ENCODE assay signal across 1 cellular context in the genomic region with DNA sequence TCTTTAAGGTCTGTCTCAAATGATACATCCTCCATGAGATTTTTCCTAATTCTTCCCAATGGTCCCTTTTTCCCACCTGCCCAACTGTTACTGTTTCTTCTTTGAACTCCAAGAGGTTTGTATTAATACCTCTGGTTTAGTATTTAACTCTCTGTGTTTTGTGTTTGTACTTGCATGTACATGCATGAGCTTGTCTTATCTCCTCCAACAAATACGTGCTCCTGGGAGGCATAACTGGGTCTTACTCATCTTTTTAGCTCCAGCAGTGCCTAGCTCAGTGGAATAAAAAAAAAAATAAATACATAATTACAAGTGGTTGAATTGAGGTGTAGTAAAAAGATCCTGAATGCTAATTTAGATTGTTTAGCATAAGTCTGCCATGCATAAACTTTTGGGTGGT.
TF ChIP-seq lines count a peak whose summit lies in the region.

No MANE protein-coding gene starts in this region.

TF ChIP-seq in HCT116, 20 proteins besides CTCF, POLR2A, EP300 and RAD21 (continued from another document):
- TF ChIP-seq, protein P1, sequence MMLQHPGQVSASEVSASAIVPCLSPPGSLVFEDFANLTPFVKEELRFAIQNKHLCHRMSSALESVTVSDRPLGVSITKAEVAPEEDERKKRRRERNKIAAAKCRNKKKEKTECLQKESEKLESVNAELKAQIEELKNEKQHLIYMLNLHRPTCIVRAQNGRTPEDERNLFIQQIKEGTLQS (IDR thresholded peaks at IDR 0.05), result no peak
- TF ChIP-seq, protein P2, sequence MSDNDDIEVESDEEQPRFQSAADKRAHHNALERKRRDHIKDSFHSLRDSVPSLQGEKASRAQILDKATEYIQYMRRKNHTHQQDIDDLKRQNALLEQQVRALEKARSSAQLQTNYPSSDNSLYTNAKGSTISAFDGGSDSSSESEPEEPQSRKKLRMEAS (IDR thresholded peaks at IDR 0.05), result no peak
- no peak for TF ChIP-seq EGR1 (IDR thresholded peaks at IDR 0.05; ENCODE audit: low read depth)
- TF ChIP-seq, protein P3, sequence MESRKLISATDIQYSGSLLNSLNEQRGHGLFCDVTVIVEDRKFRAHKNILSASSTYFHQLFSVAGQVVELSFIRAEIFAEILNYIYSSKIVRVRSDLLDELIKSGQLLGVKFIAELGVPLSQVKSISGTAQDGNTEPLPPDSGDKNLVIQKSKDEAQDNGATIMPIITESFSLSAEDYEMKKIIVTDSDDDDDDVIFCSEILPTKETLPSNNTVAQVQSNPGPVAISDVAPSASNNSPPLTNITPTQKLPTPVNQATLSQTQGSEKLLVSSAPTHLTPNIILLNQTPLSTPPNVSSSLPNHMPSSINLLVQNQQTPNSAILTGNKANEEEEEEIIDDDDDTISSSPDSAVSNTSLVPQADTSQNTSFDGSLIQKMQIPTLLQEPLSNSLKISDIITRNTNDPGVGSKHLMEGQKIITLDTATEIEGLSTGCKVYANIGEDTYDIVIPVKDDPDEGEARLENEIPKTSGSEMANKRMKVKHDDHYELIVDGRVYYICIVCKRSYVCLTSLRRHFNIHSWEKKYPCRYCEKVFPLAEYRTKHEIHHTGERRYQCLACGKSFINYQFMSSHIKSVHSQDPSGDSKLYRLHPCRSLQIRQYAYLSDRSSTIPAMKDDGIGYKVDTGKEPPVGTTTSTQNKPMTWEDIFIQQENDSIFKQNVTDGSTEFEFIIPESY (IDR thresholded peaks at IDR 0.05; ENCODE audit: extremely low read depth, insufficient replicate concordance, low read length), result no peak
- no peak for TF ChIP-seq SRF (IDR thresholded peaks at IDR 0.05; ENCODE audit: low read depth)
- no peak for TF ChIP-seq SIN3A (IDR thresholded peaks at IDR 0.05; ENCODE audit: low read depth)
TF ChIP-seq in HCT116: peak in this region for 0.
